Comparison of ENCODE assay signal across 8 cellular contexts in genomic region chr16:660459-661183, GRCh38. TPM values are rescaled to one million over a fixed set of nuclear protein-coding genes. Genes with fewer than 3 reads are reported as not detected.
DNase-seq lines count a peak whose midpoint lies in the region; ATAC-seq and TF ChIP-seq lines count a peak whose summit lies in the region.

No MANE protein-coding gene starts in this region.

- TF ChIP-seq POLR2A in GM18505 (IDR thresholded peaks at IDR 0.05; ENCODE audit: borderline replicate concordance, extremely low read depth, insufficient read depth, insufficient read length), result no peak

- TF ChIP-seq CTCF in omental fat pad (IDR thresholded peaks at IDR 0.05), result no peak

- peak overlapping the region; percentile 26; the same call in 1 of the 2 replicates for H3K4me3 ChIP-seq in SJCRH30
- H3K4me3 ChIP-seq in aorta (ENCODE audit: low read length in 2 of 2), result no peak overlapping the region

- no peaks in the 10 kb centered on the region for H3K9me3 ChIP-seq in SJCRH30 (replicated peaks)
- no peaks in the 10 kb centered on the region for H3K9me3 ChIP-seq in aorta (ENCODE audit: control insufficient read depth, low read length)

- ATAC-seq in GM18505 (IDR thresholded peaks at IDR 0.05; ENCODE audit: unreplicated experiment), result peak; percentile 44
- ATAC-seq in HG03460 (IDR thresholded peaks at IDR 0.05; ENCODE audit: unreplicated experiment), result peak; percentile 54
- peak; percentile 52 for ATAC-seq in omental fat pad (ENCODE audit: low FRiP score)
- peak; percentile 88 for ATAC-seq in aorta (ENCODE audit: low FRiP score)
- no peak for ATAC-seq in GM18858 (IDR thresholded peaks at IDR 0.05; ENCODE audit: unreplicated experiment)

- H3K27ac ChIP-seq in SJCRH30 (no peak overlapping the region), aorta (ENCODE audit: low read depth in 1 of 2, low read length in 2 of 2) (no peak overlapping the region)

- H3K36me3 ChIP-seq in SJCRH30 (no peaks in the 10 kb centered on the region; the same call in 1 of the 2 replicates), aorta (ENCODE audit: control insufficient read depth in 1 of 2, insufficient read depth in 2 of 2, low read length in 1 of 2) (no peaks in the 10 kb centered on the region)

- intact Hi-C loops in aorta (cut with DNase I), result loop anchor here in 1 of 2 donors (10.0 kb wide), 1 partner anchor 266 kb away; the partner anchor contains the start of gene NME4

- WGBS in aorta, 2 donors, result 35 to 50% methylated on average over 25 to 37 of the region's 43 CpGs

- peak; percentile 59 to 66 for DNase-seq in SJCRH30
- DNase-seq in activated naive CD4-positive, alpha-beta T cell treated with anti-CD3 and anti-CD28 coated beads, Interleukin-2, amount 50 U/mL, for 16 hours, result peak; percentile 69
- peak; percentile 91 for DNase-seq in germinal center (ENCODE audit: low spot score)
- peak; percentile 55 for DNase-seq in omental fat pad (ENCODE audit: low spot score)
- peak; percentile 93 to 95 for DNase-seq in aorta

- no peaks in the 10 kb centered on the region for H3K27me3 ChIP-seq in SJCRH30
- H3K27me3 ChIP-seq in aorta (ENCODE audit: control insufficient read depth in 1 of 2, insufficient read depth in 2 of 2, low read length in 1 of 2), result no peaks in the 10 kb centered on the region

- H3K4me1 ChIP-seq in SJCRH30 (no peaks in the 10 kb centered on the region), aorta (ENCODE audit: control insufficient read depth in 1 of 2, insufficient read depth in 2 of 2, low read length in 2 of 2) (no peaks in the 10 kb centered on the region)

RNA-seq across cellular contexts. Expression of gene RHOT2, which starts 7.3 kb away (rescaled TPM):
- total RNA-seq in SJCRH30 (2014; rRNA removed; shearing (Covaris generic)), result 41.0 and 66.2 TPM in 2 replicates
- total RNA-seq in omental fat pad (10 to 100 TPM; 38.8 to 86.9 (median 61.5) TPM), aorta (10 to 100 TPM; 79.3 to 93.8 TPM)
- polyA plus RNA-seq in aorta, result 100 to 1,000 TPM in 1 of 2 donors, 10 to 100 TPM in 1; 27.4 to 356 TPM

RNA-seq across cellular contexts. Expression of gene WDR90, which starts 11.5 kb away (rescaled TPM):
- 10.5 and 18.3 TPM in 2 replicates for total RNA-seq in SJCRH30 (2014; rRNA removed; shearing (Covaris generic))
- 10 to 100 TPM in 3 of 4 donors, 1 to 10 TPM in 1; 7.0 to 25.1 (median 21.2) TPM for total RNA-seq in omental fat pad
- 10 to 100 TPM; 21.0 to 25.8 TPM for total RNA-seq in aorta
- 10 to 100 TPM in 1 of 2 donors, 1 to 10 TPM in 1; 7.5 to 60.9 TPM for polyA plus RNA-seq in aorta

RNA-seq across cellular contexts. Expression of gene RHBDL1, which starts 14.8 kb away (rescaled TPM):
- 0.94 and 2.5 TPM in 2 replicates for total RNA-seq in SJCRH30 (2014; rRNA removed; shearing (Covaris generic))
- 1 to 10 TPM in 1 of 4 donors, under 1 TPM in 2, not detected in 1; 0.44 to 1.0 (median 0.96) TPM for total RNA-seq in omental fat pad
- 1 to 10 TPM in 1 of 2 donors, under 1 TPM in 1; 0.88 to 1.3 TPM for total RNA-seq in aorta
- polyA plus RNA-seq in aorta, result 1 to 10 TPM in 1 of 2 donors, not detected in 1; 1.5 TPM

RNA-seq across cellular contexts. Expression of gene MCRIP2, which starts 19.0 kb away (rescaled TPM):
- 3.3 and 4.6 TPM in 2 replicates for total RNA-seq in SJCRH30 (2014; rRNA removed; shearing (Covaris generic))
- total RNA-seq in omental fat pad (10 to 100 TPM; 33.3 to 54.7 (median 41.3) TPM), aorta (10 to 100 TPM; 10.4 to 14.7 TPM)
- 10 to 100 TPM; 22.9 to 28.9 TPM for polyA plus RNA-seq in aorta

RNA-seq across cellular contexts. Expression of gene STUB1, which starts 19.6 kb away (rescaled TPM):
- total RNA-seq in SJCRH30 (2014; rRNA removed; shearing (Covaris generic)), result 46.0 and 49.2 TPM in 2 replicates
- total RNA-seq in omental fat pad (100 to 1,000 TPM; 119 to 161 (median 128) TPM), aorta (10 to 100 TPM; 67.4 to 84.3 TPM)
- 100 to 1,000 TPM; 126 to 169 TPM for polyA plus RNA-seq in aorta
